Comparison of ENCODE assay signal across 25 cellular contexts in the genomic region with DNA sequence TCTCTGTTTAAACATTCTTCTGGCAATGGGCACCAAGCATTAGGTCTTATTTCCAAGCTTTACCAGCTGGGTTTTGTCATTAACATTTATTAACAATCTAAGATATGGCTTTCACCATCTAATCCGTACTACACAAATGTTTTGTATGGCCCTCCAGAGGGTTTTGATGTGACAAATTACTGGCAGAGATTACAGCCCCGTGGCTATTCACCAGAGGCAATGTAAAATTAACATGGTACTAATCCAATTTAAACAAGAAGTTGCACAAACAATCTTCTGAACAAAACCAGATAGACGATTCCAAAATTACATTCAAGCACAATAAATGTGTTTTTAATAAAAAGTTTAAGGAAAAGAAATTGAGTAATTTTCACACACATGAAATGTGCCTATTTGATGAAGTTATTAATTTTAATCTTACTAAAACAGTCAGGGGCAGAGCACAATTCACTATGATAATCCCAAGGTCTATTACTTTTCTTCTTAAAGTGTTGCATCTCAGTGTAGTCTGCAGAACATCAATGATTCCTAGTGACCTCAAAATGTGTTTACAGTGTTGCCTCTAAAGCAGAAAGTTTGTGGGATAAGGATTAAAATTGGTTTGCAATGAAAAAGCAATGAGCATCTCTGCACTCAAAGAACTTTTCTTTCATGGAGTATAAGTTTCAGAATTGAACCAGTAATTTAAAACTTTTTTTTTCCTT.
DNase-seq lines count a peak whose midpoint lies in the region; ATAC-seq, FAIRE-seq and TF ChIP-seq lines count a peak whose summit lies in the region.
"Had no signal": no experiment of that assay in that cellular context is flagged by ENCODE, and none has a peak within 500 bp of the region (broad histone marks: within the 10 kb centered on the region; RNA-seq: fewer than 3 reads in every experiment).

No MANE protein-coding gene starts in this region.

- ATAC-seq in HG03095 (IDR thresholded peaks at IDR 0.05; ENCODE audit: unreplicated experiment) = peak; percentile 19
- ATAC-seq in esophagus mucosa = no peak
- ATAC-seq in gastroesophageal sphincter = no peak
- ATAC-seq: gastrocnemius medialis; natural killer cell treated with Interleukin-12 subunit alpha and Interleukin-12 subunit beta and Interleukin-15 and Interleukin-18, amount 100 ng/mL, for 72 hours had no signal

- 8 to 12% methylated on average over 3 of the region's 3 CpGs for WGBS in gastroesophageal sphincter (ENCODE audit: low coverage in 1 of 2), 2 donors

- H4K20me1 ChIP-seq in BLaER1 = no peaks in the 10 kb centered on the region

- TF ChIP-seq CTCF in nephron (IDR thresholded peaks at IDR 0.05; ENCODE audit: unreplicated experiment in 3 of 3) (no peak), gastroesophageal sphincter (IDR thresholded peaks at IDR 0.05) (no peak)

- 0 out of 2 replicates have a peak overlapping the region, but pooled peaks have one; percentile 23 for H3K4me2 ChIP-seq in BLaER1
- H3K4me2 ChIP-seq: PC-9 had no signal

- H3K4me1 Mint-ChIP-seq in nephron = peaks cover 46% of the 10 kb centered on the region
- H3K4me1 Mint-ChIP-seq: activated CD4-positive, alpha-beta T cell treated with anti-CD3 and anti-CD28 coated beads, Interleukin-2, amount 10 ng/mL, durations not matched to agents 7 days and 5 days had no signal

- peaks cover 55% of the 10 kb centered on the region for H3K36me3 Mint-ChIP-seq in nephron (ENCODE audit: low read depth)

- DNase-seq in EL (no peak), NCI-H774 (lab: John Stamatoyannopoulos, UW) (no peak)
- DNase-seq: activated CD4-positive, alpha-beta T cell treated with anti-CD3 and anti-CD28 coated beads, Interleukin-2, amount 10 ng/mL, durations not matched to agents 7 days and 5 days; activated CD8-positive, alpha-beta memory T cell treated with anti-CD3 and anti-CD28 coated beads, Interleukin-2, amount 50 U/mL, for 48 hours; activated effector memory CD4-positive, alpha-beta T cell treated with Interleukin-2 at 50 U/mL for 16 hours; adrenal gland; AML-193; gastrocnemius medialis; kidney glomerular epithelial cell; mesendoderm; MM.1S; NCI-H1436 treated with DMSO at 0.1 percent for 48 hours; NCI-H526 treated with DMSO at 0.1 percent for 48 hours; PC-9; posterior cingulate gyrus had no signal

- no peaks in the 10 kb centered on the region for H3K27me3 Mint-ChIP-seq in nephron (ENCODE audit: low read depth)
- H3K27me3 Mint-ChIP-seq: activated CD4-positive, alpha-beta T cell treated with anti-CD3 and anti-CD28 coated beads, Interleukin-2, amount 10 ng/mL, durations not matched to agents 7 days and 5 days; natural killer cell treated with Interleukin-12 subunit alpha and Interleukin-12 subunit beta and Interleukin-15 and Interleukin-18, amount 100 ng/mL, for 72 hours; stimulated activated naive CD8-positive, alpha-beta T cell treated with anti-CD3 and anti-CD28 coated beads, Interleukin-15, Interleukin-2, amounts not matched to agents 100 ng/mL and 50 ng/mL, for 24 hours; type B pancreatic cell had no signal

- H3K9me3 ChIP-seq in BLaER1 (peaks cover 8% of the 10 kb centered on the region), gastroesophageal sphincter (no peaks in the 10 kb centered on the region)
- H3K9me3 ChIP-seq: adrenal gland, gastrocnemius medialis had no signal

- peak overlapping the region; percentile 91 to 99 (median 92) for H3K27ac Mint-ChIP-seq in nephron
- H3K27ac Mint-ChIP-seq: activated CD4-positive, alpha-beta T cell treated with anti-CD3 and anti-CD28 coated beads, Interleukin-2, amount 10 ng/mL, durations not matched to agents 7 days and 5 days; natural killer cell treated with Interleukin-12 subunit alpha and Interleukin-12 subunit beta and Interleukin-15 and Interleukin-18, amount 100 ng/mL, for 72 hours; stimulated activated naive CD8-positive, alpha-beta T cell treated with anti-CD3 and anti-CD28 coated beads, Interleukin-15, Interleukin-2, amounts not matched to agents 100 ng/mL and 50 ng/mL, for 24 hours; type B pancreatic cell had no signal

- no peak for TF ChIP-seq POLR2A in gastroesophageal sphincter (IDR thresholded peaks at IDR 0.05)

- no peak for TF ChIP-seq EP300 in gastroesophageal sphincter (IDR thresholded peaks at IDR 0.05)

- peaks cover 46% of the 10 kb centered on the region for H3K36me3 ChIP-seq in BLaER1
- no peaks in the 10 kb centered on the region for H3K36me3 ChIP-seq in gastroesophageal sphincter
- H3K36me3 ChIP-seq: adrenal gland, cardiac muscle cell, gastrocnemius medialis had no signal

- H3K27ac ChIP-seq in BLaER1 = no peak overlapping the region
- peak overlapping the region in 2 of 4 donors; percentile 12 to 35 for H3K27ac ChIP-seq in gastroesophageal sphincter
- H3K27ac ChIP-seq: adrenal gland, cardiac muscle cell, gastrocnemius medialis, PC-9 had no signal

- H3K4me1 ChIP-seq in BLaER1 (peaks cover 10% of the 10 kb centered on the region; the same call in 1 of the 2 replicates), gastroesophageal sphincter (peaks cover 0 to 67% (median 3%) of the 10 kb centered on the region in 3 donors)
- H3K4me1 ChIP-seq: gastrocnemius medialis had no signal

- peaks cover 12% of the 10 kb centered on the region for H3K9me3 Mint-ChIP-seq in nephron
- H3K9me3 Mint-ChIP-seq: natural killer cell treated with Interleukin-12 subunit alpha and Interleukin-12 subunit beta and Interleukin-15 and Interleukin-18, amount 100 ng/mL, for 72 hours; type B pancreatic cell had no signal

- H3K4me3 ChIP-seq in BLaER1 (no peak overlapping the region), gastroesophageal sphincter (no peak overlapping the region)
- H3K4me3 ChIP-seq: adrenal gland, cardiac muscle cell, gastrocnemius medialis, PC-9 had no signal

- peak overlapping the region in 2 of 3 experiments; percentile 3 to 29 for H3K4me3 Mint-ChIP-seq in nephron
- H3K4me3 Mint-ChIP-seq: activated CD4-positive, alpha-beta T cell treated with anti-CD3 and anti-CD28 coated beads, Interleukin-2, amount 10 ng/mL, durations not matched to agents 7 days and 5 days; natural killer cell treated with Interleukin-12 subunit alpha and Interleukin-12 subunit beta and Interleukin-15 and Interleukin-18, amount 100 ng/mL, for 72 hours; stimulated activated naive CD8-positive, alpha-beta T cell treated with anti-CD3 and anti-CD28 coated beads, Interleukin-15, Interleukin-2, amounts not matched to agents 100 ng/mL and 50 ng/mL, for 24 hours; type B pancreatic cell had no signal

- H3K9ac ChIP-seq in BLaER1 = no peak overlapping the region

- H3K27me3 ChIP-seq in BLaER1 (no peaks in the 10 kb centered on the region), gastroesophageal sphincter (no peaks in the 10 kb centered on the region)
- H3K27me3 ChIP-seq: adrenal gland, cardiac muscle cell, gastrocnemius medialis had no signal

- FAIRE-seq in endometrium (lab: Jason Lieb, UNC) = peak; percentile 21
